20 cellular contexts compared by ENCODE assay signal in the genomic region with DNA sequence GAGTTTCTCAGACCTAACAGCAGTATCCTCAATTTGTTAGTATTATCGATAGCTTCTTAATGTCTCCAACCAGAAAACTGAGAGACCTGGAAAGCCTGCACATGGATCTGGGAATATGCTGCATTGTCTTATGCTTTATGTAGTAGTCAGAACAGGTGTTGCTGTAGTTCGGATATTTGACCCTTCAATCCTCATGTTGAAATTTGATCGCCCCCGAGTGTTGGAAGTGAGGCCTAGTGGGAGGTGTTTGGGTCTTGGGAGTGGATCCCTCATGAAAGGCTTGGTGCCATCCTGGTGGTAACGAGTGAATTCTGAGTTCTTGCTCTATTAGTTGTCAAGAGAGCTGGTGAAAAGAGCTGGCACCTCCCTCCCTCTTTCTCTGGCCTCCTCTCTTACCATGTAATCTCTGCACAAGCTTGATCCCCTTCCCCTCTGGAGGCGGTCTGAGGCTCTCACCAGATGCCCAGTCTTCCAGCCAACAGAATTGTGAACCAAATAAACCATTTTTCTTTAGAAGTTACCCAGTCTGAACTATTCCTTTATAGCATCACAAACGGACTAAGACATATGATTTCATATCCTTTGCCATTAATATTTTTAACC.
"Had no signal": no experiment of that assay in that cellular context is flagged by ENCODE, and none has a peak within 500 bp of the region (broad histone marks: within the 10 kb centered on the region; RNA-seq: fewer than 3 reads in every experiment).

No MANE protein-coding gene starts in this region.

- H3K27ac Mint-ChIP-seq: activated naive CD8-positive, alpha-beta T cell; activated T-helper 2 cell treated with anti-CD3 and anti-CD28 coated beads, Interferon-gamma antibody, Interleukin-2, Interleukin-4, amounts not matched to agents 10 μg/mL and 5 μg/mL and 100 μg/mL, durations not matched to agents 14 hours and 24 hours and 36 hours; natural killer cell had no signal

- H3K27me3 Mint-ChIP-seq: activated naive CD8-positive, alpha-beta T cell; central memory CD8-positive, alpha-beta T cell had no signal

- H3K4me3 Mint-ChIP-seq: activated naive CD8-positive, alpha-beta T cell; activated T-cell treated with anti-CD3 and anti-CD28 coated beads, Interleukin-2, amount 50 U/mL, for 4 hours; central memory CD8-positive, alpha-beta T cell; natural killer cell had no signal

- ATAC-seq: activated T-cell treated with anti-CD3 and anti-CD28 coated beads, Interleukin-2, amount 50 U/mL, for 4 hours; foreskin keratinocyte; lower lobe of right lung; natural killer cell had no signal

- H3K9me3 Mint-ChIP-seq: central memory CD8-positive, alpha-beta T cell; natural killer cell had no signal

- DNase-seq: activated CD4-positive, alpha-beta T cell treated with anti-CD3 and anti-CD28 coated beads for 1 hour; activated CD8-positive, alpha-beta memory T cell treated with anti-CD3 and anti-CD28 coated beads, Interleukin-2, amount 50 U/mL, for 48 hours; activated naive CD4-positive, alpha-beta T cell; activated T-cell treated with anti-CD3 and anti-CD28 coated beads, Interleukin-2, amount 50 U/mL, for 4 hours; adrenal gland; effector memory CD4-positive, alpha-beta T cell; foreskin keratinocyte; kidney; lower lobe of right lung; natural killer cell; ovary; psoas muscle; spleen; stimulated activated CD4-positive, alpha-beta T cell treated with anti-CD3 and anti-CD28 coated beads, Interleukin-4, amount 100 ng/mL, for 1 hour; stimulated activated naive CD4-positive, alpha-beta T cell treated with Interleukin-2 at 50 U/mL for 16 hours; upper lobe of left lung; WERI-Rb-1 had no signal

- H3K4me1 Mint-ChIP-seq: central memory CD8-positive, alpha-beta T cell had no signal

- H3K36me3 Mint-ChIP-seq: natural killer cell had no signal
